Comparison of ENCODE assay signal across 8 cellular contexts in genomic region chrX:56564921-56565861, GRCh38. TPM values are rescaled to one million over a fixed set of nuclear protein-coding genes. Genes with fewer than 3 reads are reported as not detected.
DNase-seq lines count a peak whose midpoint lies in the region; ATAC-seq and TF ChIP-seq lines count a peak whose summit lies in the region.

No MANE protein-coding gene starts in this region.

- H3K9me3 Mint-ChIP-seq in endothelial cell (ENCODE audit: unreplicated experiment), result no peaks in the 10 kb centered on the region

- H3K4me3 Mint-ChIP-seq in endothelial cell (ENCODE audit: unreplicated experiment), result peak overlapping the region; percentile 94

- H3K36me3 Mint-ChIP-seq in endothelial cell (ENCODE audit: low read depth, unreplicated experiment), result no peaks in the 10 kb centered on the region

- H3K27ac Mint-ChIP-seq in endothelial cell (ENCODE audit: unreplicated experiment), result peak overlapping the region; percentile 46

- no peak for ATAC-seq in HG03432 (IDR thresholded peaks at IDR 0.05; ENCODE audit: unreplicated experiment)

- no peak for TF ChIP-seq CTCF in endothelial cell (IDR thresholded peaks at IDR 0.05; ENCODE audit: unreplicated experiment)

- H3K36me3 ChIP-seq in neuron (ENCODE audit: insufficient read depth, low read length), result peaks cover 5% of the 10 kb centered on the region

- peak; percentile 14 for DNase-seq in activated CD4-positive, alpha-beta T cell treated with anti-CD3 and anti-CD28 coated beads for 48 hours
- DNase-seq in activated CD4-positive, alpha-beta T cell treated with anti-CD3 and anti-CD28 coated beads, Interleukin-2, amount 50 U/mL, for 4 hours, result no peak
- DNase-seq in RPMI8226 (peak; percentile 23), endothelial cell (ENCODE audit: low spot score) (no peak), DMS79 treated with DMSO at 0.1 percent for 48 hours (lab: John Stamatoyannopoulos, UW) (no peak), cerebellum (ENCODE audit: low spot score) (no peak)

- no peaks in the 10 kb centered on the region for H3K27me3 Mint-ChIP-seq in endothelial cell (ENCODE audit: unreplicated experiment)

- H3K4me1 Mint-ChIP-seq in endothelial cell (ENCODE audit: unreplicated experiment), result peaks cover 9% of the 10 kb centered on the region

- peak overlapping the region; percentile 89 for H3K4me3 ChIP-seq in neuron (ENCODE audit: low read length)

- no peak overlapping the region for H2AFZ ChIP-seq in neuron (ENCODE audit: low read depth, low read length)

- no peaks in the 10 kb centered on the region for H3K9me3 ChIP-seq in neuron (ENCODE audit: low read length)

- no peaks in the 10 kb centered on the region for H3K4me1 ChIP-seq in neuron (ENCODE audit: insufficient read depth, low read length)

- no peaks in the 10 kb centered on the region for H3K27me3 ChIP-seq in neuron (ENCODE audit: insufficient read depth, low read length)

RNA-seq across cellular contexts. Expression of gene UBQLN2, which starts 1.8 kb away (rescaled TPM):
- total RNA-seq in endothelial cell (ENCODE audit: unreplicated experiment), result 25.5 TPM
- total RNA-seq in cerebellum, result 24.8 TPM

Comparison
In these comparisons a context has a peak if more than half of its experiments do, and no peak if none do; other contexts are left out.
1. DNase-seq: peak in activated CD4-positive, alpha-beta T cell treated with anti-CD3 and anti-CD28 coated beads for 48 hours (single experiment) and RPMI8226 (single experiment); none in activated CD4-positive, alpha-beta T cell treated with anti-CD3 and anti-CD28 coated beads, Interleukin-2, amount 50 U/mL, for 4 hours (0 of 2), endothelial cell (single experiment), DMS79 treated with DMSO at 0.1 percent for 48 hours (single experiment) and cerebellum (single experiment).